ENCODE assay signal across 28 cellular contexts in the genomic region with DNA sequence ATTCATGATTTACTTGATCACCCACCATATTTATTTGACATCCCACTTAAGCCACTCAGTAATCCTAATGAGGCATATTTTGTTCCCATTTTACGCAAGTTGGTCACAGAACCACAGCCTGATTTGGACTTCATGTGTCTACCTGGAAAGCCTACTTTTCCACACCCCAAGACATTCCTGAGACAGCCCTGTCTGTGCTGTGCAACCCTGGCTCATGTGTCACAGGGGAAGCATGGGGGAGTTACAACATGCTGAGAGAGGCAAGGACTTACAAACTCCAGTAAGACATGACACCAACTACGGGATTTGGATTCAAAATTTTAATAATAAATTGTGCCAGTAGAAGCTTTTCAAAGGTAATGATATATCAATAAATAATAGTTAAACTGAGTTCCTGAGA.
"Had no signal": no experiment of that assay in that cellular context is flagged by ENCODE, and none has a peak within 500 bp of the region (broad histone marks: within the 10 kb centered on the region; RNA-seq: fewer than 3 reads in every experiment).

No MANE protein-coding gene starts in this region.

- ATAC-seq: stimulated activated effector memory CD8-positive, alpha-beta T cell treated with anti-CD3 and anti-CD28 coated beads, Interleukin-12 subunit alpha, Interleukin-12 subunit beta, amount 100 ng/mL, for 72 hours; stimulated activated memory B cell treated with anti-CD40 and anti-IgM and Interleukin-4, amounts not matched to agents 10 μg/mL and 1 μg/mL and 100 μg/mL, for 72 hours; stimulated activated naive B cell treated with anti-CD40 and anti-IgM and Interleukin-4, amounts not matched to agents 10 μg/mL and 1 μg/mL and 100 μg/mL, for 72 hours; stimulated activated naive CD8-positive, alpha-beta T cell treated with anti-CD3 and anti-CD28 coated beads, Interleukin-15, amount 100 ng/mL, for 72 hours; stimulated activated naive CD8-positive, alpha-beta T cell treated with anti-CD3 and anti-CD28 coated beads, Interleukin-15, Interleukin-2, amounts not matched to agents 100 U/mL and 50 U/mL, for 24 hours; upper lobe of right lung had no signal

- H3K4me3 ChIP-seq: stomach, suprapubic skin, testis, thoracic aorta, thyroid gland, tibial artery, tibial nerve, transverse colon, upper lobe of left lung, upper lobe of right lung, uterus, vagina had no signal

- H3K36me3 Mint-ChIP-seq: stimulated activated memory B cell treated with anti-CD40 and anti-IgM and Interleukin-4, amounts not matched to agents 10 μg/mL and 1 μg/mL and 100 μg/mL, for 72 hours had no signal

- H3K9me3 ChIP-seq: stomach, suprapubic skin, testis, thoracic aorta, thyroid gland, tibial artery, tibial nerve, transverse colon, upper lobe of left lung, upper lobe of right lung, uterus, vagina had no signal

- H3K9me3 Mint-ChIP-seq: stimulated activated effector memory CD8-positive, alpha-beta T cell treated with anti-CD3 and anti-CD28 coated beads, Interleukin-12 subunit alpha, Interleukin-12 subunit beta, amount 100 ng/mL, for 72 hours; stimulated activated memory B cell treated with anti-CD40 and anti-IgM and Interleukin-4, amounts not matched to agents 10 μg/mL and 1 μg/mL and 100 μg/mL, for 72 hours; stimulated activated naive B cell treated with anti-CD40 and anti-IgM and Interleukin-4, amounts not matched to agents 10 μg/mL and 1 μg/mL and 100 μg/mL, for 72 hours; stimulated activated naive CD8-positive, alpha-beta T cell treated with anti-CD3 and anti-CD28 coated beads, Interleukin-15, amount 100 ng/mL, for 72 hours; stimulated activated naive CD8-positive, alpha-beta T cell treated with anti-CD3 and anti-CD28 coated beads, Interleukin-15, Interleukin-2, amounts not matched to agents 100 ng/mL and 50 ng/mL, for 24 hours; type B pancreatic cell had no signal

- H3K27ac Mint-ChIP-seq: stimulated activated effector memory CD8-positive, alpha-beta T cell treated with anti-CD3 and anti-CD28 coated beads, Interleukin-12 subunit alpha, Interleukin-12 subunit beta, amount 100 ng/mL, for 72 hours; stimulated activated memory B cell treated with anti-CD40 and anti-IgM and Interleukin-4, amounts not matched to agents 10 μg/mL and 1 μg/mL and 100 μg/mL, for 72 hours; stimulated activated naive B cell treated with anti-CD40 and anti-IgM and Interleukin-4, amounts not matched to agents 10 μg/mL and 1 μg/mL and 100 μg/mL, for 72 hours; stimulated activated naive CD8-positive, alpha-beta T cell treated with anti-CD3 and anti-CD28 coated beads, Interleukin-15, amount 100 ng/mL, for 72 hours; stimulated activated naive CD8-positive, alpha-beta T cell treated with anti-CD3 and anti-CD28 coated beads, Interleukin-15, Interleukin-2, amounts not matched to agents 100 ng/mL and 50 ng/mL, for 24 hours; type B pancreatic cell had no signal

- H3K4me1 Mint-ChIP-seq: stimulated activated memory B cell treated with anti-CD40 and anti-IgM and Interleukin-4, amounts not matched to agents 10 μg/mL and 1 μg/mL and 100 μg/mL, for 72 hours had no signal

- H3K36me3 ChIP-seq: uterus had no signal

- H3K27ac ChIP-seq: stomach, suprapubic skin, testis, thoracic aorta, thyroid gland, tibial artery, tibial nerve, transverse colon, upper lobe of left lung, upper lobe of right lung, uterus, vagina had no signal

- DNase-seq: stimulated activated CD4-positive, alpha-beta T cell treated with anti-CD3 and anti-CD28 coated beads, Interleukin-2, amount 100 ng/mL, for 24 hours; stimulated activated CD4-positive, alpha-beta T cell treated with anti-CD3 and anti-CD28 coated beads, Interleukin-4, amount 100 ng/mL, for 1 hour; stimulated activated CD4-positive, alpha-beta T cell treated with anti-CD3 and anti-CD28 coated beads, Interleukin-4, amount 100 ng/mL, for 24 hours; stimulated activated CD4-positive, alpha-beta T cell treated with anti-CD3 and anti-CD28 coated beads, Interleukin-4, amount 100 ng/mL, for 4 hours; stimulated activated CD8-positive, alpha-beta memory T cell treated with anti-CD3 and anti-CD28 coated beads, Interleukin-4, amount 100 ng/mL, for 48 hours; stimulated activated naive B cell treated with anti-CD40 and anti-IgM and Interleukin-4, amounts not matched to agents 10 μg/mL and 1 μg/mL and 100 μg/mL, for 72 hours; stimulated activated naive CD4-positive, alpha-beta T cell; stimulated activated naive CD4-positive, alpha-beta T cell treated with Interleukin-2 at 50 U/mL for 16 hours; stimulated activated naive CD8-positive, alpha-beta T cell treated with anti-CD3 and anti-CD28 coated beads, Interleukin-15, amount 100 ng/mL, for 72 hours; stimulated activated naive CD8-positive, alpha-beta T cell treated with anti-CD3 and anti-CD28 coated beads, Interleukin-15, Interleukin-2, amounts not matched to agents 100 U/mL and 50 U/mL, for 24 hours; stomach; substantia nigra; testis; thyroid gland; tibial artery; transverse colon; upper lobe of left lung; upper lobe of right lung; uterus had no signal

- H3K4me1 ChIP-seq: stomach, suprapubic skin, testis, thyroid gland, tibial artery, tibial nerve, transverse colon, upper lobe of left lung, upper lobe of right lung, uterus, vagina had no signal

- H3K4me3 Mint-ChIP-seq: stimulated activated effector memory CD8-positive, alpha-beta T cell treated with anti-CD3 and anti-CD28 coated beads, Interleukin-12 subunit alpha, Interleukin-12 subunit beta, amount 100 ng/mL, for 72 hours; stimulated activated memory B cell treated with anti-CD40 and anti-IgM and Interleukin-4, amounts not matched to agents 10 μg/mL and 1 μg/mL and 100 μg/mL, for 72 hours; stimulated activated naive B cell treated with anti-CD40 and anti-IgM and Interleukin-4, amounts not matched to agents 10 μg/mL and 1 μg/mL and 100 μg/mL, for 72 hours; stimulated activated naive CD8-positive, alpha-beta T cell treated with anti-CD3 and anti-CD28 coated beads, Interleukin-15, amount 100 ng/mL, for 72 hours; stimulated activated naive CD8-positive, alpha-beta T cell treated with anti-CD3 and anti-CD28 coated beads, Interleukin-15, Interleukin-2, amounts not matched to agents 100 ng/mL and 50 ng/mL, for 24 hours; type B pancreatic cell had no signal

- H3K27me3 Mint-ChIP-seq: stimulated activated naive B cell treated with anti-CD40 and anti-IgM and Interleukin-4, amounts not matched to agents 10 μg/mL and 1 μg/mL and 100 μg/mL, for 72 hours; stimulated activated naive CD8-positive, alpha-beta T cell treated with anti-CD3 and anti-CD28 coated beads, Interleukin-15, amount 100 ng/mL, for 72 hours; stimulated activated naive CD8-positive, alpha-beta T cell treated with anti-CD3 and anti-CD28 coated beads, Interleukin-15, Interleukin-2, amounts not matched to agents 100 ng/mL and 50 ng/mL, for 24 hours; type B pancreatic cell had no signal

- H3K27me3 ChIP-seq: stomach, suprapubic skin, testis, thyroid gland, tibial artery, tibial nerve, transverse colon, upper lobe of left lung, upper lobe of right lung, uterus, vagina had no signal

- FAIRE-seq: urothelium cell line had no signal
